ENCODE assay signal across 26 cellular contexts in the genomic region with DNA sequence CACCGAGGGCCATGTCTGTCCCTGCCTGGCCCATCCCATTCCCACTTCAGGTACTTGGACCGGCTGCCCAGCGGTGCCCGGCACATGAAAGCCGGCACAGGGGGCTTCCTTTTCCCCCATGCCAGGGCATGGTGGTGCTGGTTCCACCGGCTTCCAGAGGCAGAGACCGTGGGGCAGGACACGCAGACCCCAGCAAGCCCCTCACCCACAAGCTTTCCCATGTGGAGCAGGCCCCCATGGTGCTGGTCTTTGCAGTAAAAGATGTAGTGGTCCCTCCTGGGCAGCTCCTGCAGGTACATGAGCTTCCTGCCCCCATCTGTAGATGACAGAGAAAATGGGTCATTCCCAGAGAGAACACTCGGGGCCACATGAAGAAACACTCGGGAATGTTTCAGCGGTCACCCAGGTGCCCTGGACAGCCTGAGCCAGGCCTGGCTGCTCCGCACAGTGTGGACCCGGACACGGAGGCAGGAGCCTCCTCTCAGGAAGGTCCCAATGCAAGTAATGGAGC. TPM values are rescaled to one million over a fixed set of nuclear protein-coding genes. Genes with fewer than 3 reads are reported as not detected.
DNase-seq lines count a peak whose midpoint lies in the region; ATAC-seq, FAIRE-seq and TF ChIP-seq lines count a peak whose summit lies in the region.
"Had no signal": no experiment of that assay in that cellular context is flagged by ENCODE, and none has a peak within 500 bp of the region (broad histone marks: within the 10 kb centered on the region; RNA-seq: fewer than 3 reads in every experiment).

No MANE protein-coding gene starts in this region.

- no peak overlapping the region for H2AFZ ChIP-seq in MM.1S (ENCODE audit: low read length)

- H3K4me1 ChIP-seq in MM.1S (ENCODE audit: low read length) = no peaks in the 10 kb centered on the region
- H3K4me1 ChIP-seq: BE2C had no signal

- peaks cover 6% of the 10 kb centered on the region for H3K27me3 Mint-ChIP-seq in activated CD8-positive, alpha-beta memory T cell treated with anti-CD3 and anti-CD28 coated beads, Interleukin-2, amount 10 ng/mL, durations not matched to agents 7 days and 5 days
- peaks cover 87% of the 10 kb centered on the region for H3K27me3 Mint-ChIP-seq in WTC11 (ENCODE audit: low read depth)

- H3K9me3 ChIP-seq in MM.1S (replicated peaks; ENCODE audit: insufficient read depth, low read length) = no peaks in the 10 kb centered on the region
- H3K9me3 ChIP-seq: BE2C had no signal

- H4K20me1 ChIP-seq in MM.1S (ENCODE audit: insufficient read depth, low read length) = no peaks in the 10 kb centered on the region

- H3K4me3 Mint-ChIP-seq in activated CD8-positive, alpha-beta memory T cell treated with anti-CD3 and anti-CD28 coated beads, Interleukin-2, amount 10 ng/mL, durations not matched to agents 7 days and 5 days = no peak overlapping the region
- no peak overlapping the region for H3K4me3 Mint-ChIP-seq in WTC11
- H3K4me3 Mint-ChIP-seq: CD14-positive monocyte; CD8-positive, alpha-beta memory T cell had no signal

- intact Hi-C loops in sciatic nerve (cut with DNase I) = no loop called here

- H3K27me3 ChIP-seq in bronchial epithelial cell (ENCODE audit: control insufficient read depth, insufficient read depth, low read length) (no peaks in the 10 kb centered on the region), MM.1S (replicated peaks; ENCODE audit: insufficient read depth, low read length) (peaks cover 73% of the 10 kb centered on the region)
- H3K27me3 ChIP-seq: BE2C had no signal

- no peaks in the 10 kb centered on the region for H3K4me1 Mint-ChIP-seq in activated CD8-positive, alpha-beta memory T cell treated with anti-CD3 and anti-CD28 coated beads, Interleukin-2, amount 10 ng/mL, durations not matched to agents 7 days and 5 days
- no peaks in the 10 kb centered on the region for H3K4me1 Mint-ChIP-seq in WTC11
- H3K4me1 Mint-ChIP-seq: CD14-positive monocyte; CD8-positive, alpha-beta memory T cell had no signal

- no peak for TF ChIP-seq CTCF in bronchial epithelial cell (IDR thresholded peaks at IDR 0.05; ENCODE audit: insufficient read depth, low read length, severe bottlenecking)
- TF ChIP-seq CTCF in MM.1S (IDR thresholded peaks at IDR 0.05; ENCODE audit: low read length) = no peak
- no peak for TF ChIP-seq CTCF in WTC11 (IDR thresholded peaks at IDR 0.05)

- H3K4me2 ChIP-seq in MM.1S (ENCODE audit: low read depth, low read length) = no peak overlapping the region

- POLR2A ChIA-PET in WTC11 (lab: Charles Lee) = no interaction called here

- no peak overlapping the region for H3K9ac ChIP-seq in MM.1S (ENCODE audit: low read length)

- CTCF ChIA-PET in activated CD8-positive, alpha-beta memory T cell treated with anti-CD3 and anti-CD28 coated beads, Interleukin-2, amount 10 ng/mL, durations not matched to agents 7 days and 5 days (lab: Charles Lee) = no interaction called here
- CTCF ChIA-PET in WTC11 (lab: Charles Lee) = interaction anchor here (1.2 to 2.7 kb wide), 4 partner anchors 19 to 279 kb away, joined by 3 to 14 read pairs (median 7); no protein-coding TSS in a partner anchor

- no peaks in the 10 kb centered on the region for H3F3A ChIP-seq in MM.1S (ENCODE audit: insufficient read depth, low read length)

- no peaks in the 10 kb centered on the region for H3K79me2 ChIP-seq in MM.1S (ENCODE audit: low read length)

- no peak overlapping the region for H3K27ac ChIP-seq in MM.1S (ENCODE audit: low read length)
- H3K27ac ChIP-seq: 22Rv1, HL-60 had no signal

- H3K36me3 ChIP-seq in bronchial epithelial cell (ENCODE audit: control insufficient read depth, insufficient read depth, low read length) (no peaks in the 10 kb centered on the region), MM.1S (replicated peaks; ENCODE audit: insufficient read depth, low read length) (no peaks in the 10 kb centered on the region)
- H3K36me3 ChIP-seq: BE2C had no signal

- no peak overlapping the region for H3K4me3 ChIP-seq in bronchial epithelial cell (ENCODE audit: low read depth, low read length)
- H3K4me3 ChIP-seq in MM.1S (ENCODE audit: low read length) = no peak overlapping the region

- peak; percentile 24 for DNase-seq in activated CD8-positive, alpha-beta memory T cell treated with anti-CD3 and anti-CD28 coated beads for 24 hours
- no peak for DNase-seq in activated CD8-positive, alpha-beta memory T cell treated with anti-CD3 and anti-CD28 coated beads, Interleukin-2, amount 10 ng/mL, durations not matched to agents 7 days and 5 days
- DNase-seq in bronchial epithelial cell (ENCODE audit: low read depth) = no peak
- DNase-seq in sciatic nerve (ENCODE audit: low spot score) = peak; percentile 31
- peak; percentile 24 for DNase-seq in ureter (ENCODE audit: low spot score)
- DNase-seq in MM.1S = no peak
- DNase-seq in WTC11 (ENCODE audit: low spot score) = no peak
- DNase-seq: BE2C; CD8-positive, alpha-beta memory T cell; DMS 273 treated with DMSO at 0.1 percent for 48 hours; DMS79; EL; GDM1; Karpas-422; NCI-H1092 treated with DMSO at 0.1 percent for 48 hours; NCI-H1436; NCI-H187; NCI-H446; NCI-H524 treated with DMSO at 0.1 percent for 48 hours; NCI-H774 had no signal

- ATAC-seq in activated CD8-positive, alpha-beta memory T cell treated with anti-CD3 and anti-CD28 coated beads, Interleukin-2, amount 10 ng/mL, durations not matched to agents 7 days and 5 days = no peak
- ATAC-seq in sciatic nerve (no peak), WTC11 (no peak)

- no peaks in the 10 kb centered on the region for H3K9me3 Mint-ChIP-seq in activated CD8-positive, alpha-beta memory T cell treated with anti-CD3 and anti-CD28 coated beads, Interleukin-2, amount 10 ng/mL, durations not matched to agents 7 days and 5 days (ENCODE audit: low read depth)
- H3K9me3 Mint-ChIP-seq in WTC11 = no peaks in the 10 kb centered on the region
- H3K9me3 Mint-ChIP-seq: CD8-positive, alpha-beta memory T cell had no signal

- no peaks in the 10 kb centered on the region for H3K36me3 Mint-ChIP-seq in activated CD8-positive, alpha-beta memory T cell treated with anti-CD3 and anti-CD28 coated beads, Interleukin-2, amount 10 ng/mL, durations not matched to agents 7 days and 5 days
- H3K36me3 Mint-ChIP-seq in WTC11 = no peaks in the 10 kb centered on the region
- H3K36me3 Mint-ChIP-seq: CD14-positive monocyte; CD8-positive, alpha-beta memory T cell had no signal

- FAIRE-seq in bronchial epithelial cell (lab: Jason Lieb, UNC) = peak; percentile 94
- FAIRE-seq: GM12891, H1, RCC 7860 had no signal

- no peaks in the 10 kb centered on the region for H3K9me2 ChIP-seq in MM.1S (replicated peaks; ENCODE audit: insufficient read depth, low read length)

- H3K27ac Mint-ChIP-seq in activated CD8-positive, alpha-beta memory T cell treated with anti-CD3 and anti-CD28 coated beads, Interleukin-2, amount 10 ng/mL, durations not matched to agents 7 days and 5 days = no peak overlapping the region
- no peak overlapping the region for H3K27ac Mint-ChIP-seq in WTC11
- H3K27ac Mint-ChIP-seq: CD14-positive monocyte; CD8-positive, alpha-beta memory T cell had no signal

TF ChIP-seq in WTC11, 78 proteins besides CTCF, POLR2A, EP300 and RAD21 (continues in another document):
- no peak for TF ChIP-seq TEAD1 (CRISPR knock-in tag; IDR thresholded peaks at IDR 0.05)
- no peak for TF ChIP-seq ZNF121 (CRISPR knock-in tag; IDR thresholded peaks at IDR 0.05)
- no peak for TF ChIP-seq SMAD4 (CRISPR knock-in tag; IDR thresholded peaks at IDR 0.05)
- no peak for TF ChIP-seq FOXJ3 (CRISPR knock-in tag; IDR thresholded peaks at IDR 0.05; ENCODE audit: borderline replicate concordance)
- no peak for TF ChIP-seq EMX1 (CRISPR knock-in tag; IDR thresholded peaks at IDR 0.05)
- TF ChIP-seq, protein P1, sequence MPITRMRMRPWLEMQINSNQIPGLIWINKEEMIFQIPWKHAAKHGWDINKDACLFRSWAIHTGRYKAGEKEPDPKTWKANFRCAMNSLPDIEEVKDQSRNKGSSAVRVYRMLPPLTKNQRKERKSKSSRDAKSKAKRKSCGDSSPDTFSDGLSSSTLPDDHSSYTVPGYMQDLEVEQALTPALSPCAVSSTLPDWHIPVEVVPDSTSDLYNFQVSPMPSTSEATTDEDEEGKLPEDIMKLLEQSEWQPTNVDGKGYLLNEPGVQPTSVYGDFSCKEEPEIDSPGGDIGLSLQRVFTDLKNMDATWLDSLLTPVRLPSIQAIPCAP (CRISPR knock-in tag; IDR thresholded peaks at IDR 0.05) = no peak
- TF ChIP-seq, protein P2, sequence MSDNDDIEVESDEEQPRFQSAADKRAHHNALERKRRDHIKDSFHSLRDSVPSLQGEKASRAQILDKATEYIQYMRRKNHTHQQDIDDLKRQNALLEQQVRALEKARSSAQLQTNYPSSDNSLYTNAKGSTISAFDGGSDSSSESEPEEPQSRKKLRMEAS (CRISPR knock-in tag; IDR thresholded peaks at IDR 0.05) = no peak
- TF ChIP-seq, protein P3, sequence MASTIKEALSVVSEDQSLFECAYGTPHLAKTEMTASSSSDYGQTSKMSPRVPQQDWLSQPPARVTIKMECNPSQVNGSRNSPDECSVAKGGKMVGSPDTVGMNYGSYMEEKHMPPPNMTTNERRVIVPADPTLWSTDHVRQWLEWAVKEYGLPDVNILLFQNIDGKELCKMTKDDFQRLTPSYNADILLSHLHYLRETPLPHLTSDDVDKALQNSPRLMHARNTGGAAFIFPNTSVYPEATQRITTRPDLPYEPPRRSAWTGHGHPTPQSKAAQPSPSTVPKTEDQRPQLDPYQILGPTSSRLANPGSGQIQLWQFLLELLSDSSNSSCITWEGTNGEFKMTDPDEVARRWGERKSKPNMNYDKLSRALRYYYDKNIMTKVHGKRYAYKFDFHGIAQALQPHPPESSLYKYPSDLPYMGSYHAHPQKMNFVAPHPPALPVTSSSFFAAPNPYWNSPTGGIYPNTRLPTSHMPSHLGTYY (CRISPR knock-in tag; IDR thresholded peaks at IDR 0.05) = no peak
- TF ChIP-seq, protein P4, sequence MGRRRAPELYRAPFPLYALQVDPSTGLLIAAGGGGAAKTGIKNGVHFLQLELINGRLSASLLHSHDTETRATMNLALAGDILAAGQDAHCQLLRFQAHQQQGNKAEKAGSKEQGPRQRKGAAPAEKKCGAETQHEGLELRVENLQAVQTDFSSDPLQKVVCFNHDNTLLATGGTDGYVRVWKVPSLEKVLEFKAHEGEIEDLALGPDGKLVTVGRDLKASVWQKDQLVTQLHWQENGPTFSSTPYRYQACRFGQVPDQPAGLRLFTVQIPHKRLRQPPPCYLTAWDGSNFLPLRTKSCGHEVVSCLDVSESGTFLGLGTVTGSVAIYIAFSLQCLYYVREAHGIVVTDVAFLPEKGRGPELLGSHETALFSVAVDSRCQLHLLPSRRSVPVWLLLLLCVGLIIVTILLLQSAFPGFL (CRISPR knock-in tag; IDR thresholded peaks at IDR 0.05; ENCODE audit: borderline replicate concordance) = no peak

RNA-seq across cellular contexts. Expression of a gene that starts 2.0 kb away (rescaled TPM):
- total RNA-seq in activated CD8-positive, alpha-beta memory T cell treated with anti-CD3 and anti-CD28 coated beads, Interleukin-2, amount 10 ng/mL, durations not matched to agents 7 days and 5 days = not detected
- not detected in 2 replicates for total RNA-seq in bronchial epithelial cell
- not detected for total RNA-seq in sciatic nerve
- not detected for total RNA-seq in ureter
- not detected in 3 replicates for total RNA-seq in WTC11 (2021)
- total RNA-seq: CD8-positive, alpha-beta memory T cell; H1 had no signal

RNA-seq across cellular contexts. Expression of a gene that starts 43.4 kb away (rescaled TPM):
- 1 to 10 TPM; 3.9 to 5.7 TPM for total RNA-seq in activated CD8-positive, alpha-beta memory T cell treated with anti-CD3 and anti-CD28 coated beads, Interleukin-2, amount 10 ng/mL, durations not matched to agents 7 days and 5 days
- total RNA-seq in bronchial epithelial cell = 1.0 and 1.1 TPM in 2 replicates
- 23.2 TPM for total RNA-seq in sciatic nerve
- 17.2 TPM for total RNA-seq in ureter
- 14.5 to 16.7 TPM (median 16.5 TPM) in 3 replicates for total RNA-seq in WTC11 (2021)

Comparison
In these comparisons a context has a peak if more than half of its experiments do, and no peak if none do; other contexts are left out.
1. DNase-seq: peak in activated CD8-positive, alpha-beta memory T cell treated with anti-CD3 and anti-CD28 coated beads for 24 hours (single experiment), sciatic nerve (single experiment) and ureter (single experiment); none in activated CD8-positive, alpha-beta memory T cell treated with anti-CD3 and anti-CD28 coated beads, Interleukin-2, amount 10 ng/mL, durations not matched to agents 7 days and 5 days (single experiment), bronchial epithelial cell (single experiment), MM.1S (single experiment) and WTC11 (single experiment).